8 cellular contexts compared by ENCODE assay signal in genomic region chr1:57360846-57361407, GRCh38.
"Had no signal": no experiment of that assay in that cellular context is flagged by ENCODE, and none has a peak within 500 bp of the region (broad histone marks: within the 10 kb centered on the region; RNA-seq: fewer than 3 reads in every experiment).

No MANE protein-coding gene starts in this region.

- FAIRE-seq: H1, H54, HTR-8/SVneo, K562 had no signal

- H3K4me2 ChIP-seq: GM23338 had no signal

- ATAC-seq: GM23338, K562 had no signal

- H3K4me3 ChIP-seq: GM23338, K562 had no signal

- H2AFZ ChIP-seq: GM23338 had no signal

- DNase-seq: H9, HCEC 1CT, IMR-90 had no signal
